Comparison of ENCODE assay signal across 28 cellular contexts in genomic region chr5:131845828-131846227, GRCh38. TPM values are rescaled to one million over a fixed set of nuclear protein-coding genes. Genes with fewer than 3 reads are reported as not detected.
DNase-seq lines count a peak whose midpoint lies in the region; ATAC-seq, FAIRE-seq and TF ChIP-seq lines count a peak whose summit lies in the region.
"Had no signal": no experiment of that assay in that cellular context is flagged by ENCODE, and none has a peak within 500 bp of the region (broad histone marks: within the 10 kb centered on the region; RNA-seq: fewer than 3 reads in every experiment).

No MANE protein-coding gene starts in this region.

- DNase-seq in GM18507 (ENCODE audit: extremely low spot score, insufficient read length, low read depth), result no peak
- no peak for DNase-seq in HCT116 (ENCODE audit: low read depth, low spot score)
- DNase-seq in Kasumi-1 (lab: John Stamatoyannopoulos, UW), result peak; percentile 3 to 6
- DNase-seq in WTC11 (ENCODE audit: low spot score), result no peak
- DNase-seq in left ventricle myocardium inferior, result no peak
- DNase-seq in activated gamma-delta T cell (lab: John Stamatoyannopoulos, UW), result no peak
- no peak for DNase-seq in NCI-H187 treated with DMSO at 0.1 percent for 48 hours (lab: John Stamatoyannopoulos, UW)
- DNase-seq: 8988T; ACHN; BE2C; C1 segment of cervical spinal cord; CD4-positive, alpha-beta memory T cell; CD4-positive, CD25-positive, alpha-beta regulatory T cell; CD8-positive, alpha-beta memory T cell; COR-L47; DMS 273 treated with DMSO at 0.1 percent for 48 hours; DMS153; DMS53; DMS79; DND-41; EL; GDM1 had no signal

- TF ChIP-seq RAD21 in HCT116 (IDR thresholded peaks at IDR 0.05; ENCODE audit: low read depth), result no peak

- no peaks in the 10 kb centered on the region for H3K79me2 ChIP-seq in HCT116 (ENCODE audit: insufficient read depth, low read length)

- TF ChIP-seq POLR2A in HCT116 (IDR thresholded peaks at IDR 0.05; ENCODE audit: borderline replicate concordance, extremely low read depth, insufficient read depth, insufficient read length), result no peak

- no peak overlapping the region for H3K4me3 Mint-ChIP-seq in WTC11
- H3K4me3 Mint-ChIP-seq: CD14-positive monocyte; CD4-positive, alpha-beta memory T cell; CD4-positive, CD25-positive, alpha-beta regulatory T cell; CD8-positive, alpha-beta memory T cell had no signal

- H3K36me3 ChIP-seq in HCT116 (ENCODE audit: control insufficient read depth in 1 of 2, insufficient read depth in 2 of 2, low read length in 2 of 2) (no peaks in the 10 kb centered on the region), left ventricle myocardium inferior (no peaks in the 10 kb centered on the region)
- H3K36me3 ChIP-seq: BE2C, BLaER1 had no signal

- no peak overlapping the region for H3K9ac ChIP-seq in HCT116 (ENCODE audit: low read length)
- H3K9ac ChIP-seq: BLaER1 had no signal

- POLR2A ChIA-PET in HCT116 (lab: Charles Lee) (no interaction called here), WTC11 (lab: Charles Lee) (no interaction called here)

- peaks cover 51% of the 10 kb centered on the region for H3K36me3 Mint-ChIP-seq in WTC11
- H3K36me3 Mint-ChIP-seq: CD14-positive monocyte had no signal

- CTCF ChIA-PET in HCT116 (lab: Charles Lee) (no interaction called here), WTC11 (lab: Charles Lee) (no interaction called here)

- H3K4me2 ChIP-seq in HCT116 (ENCODE audit: low read length), result no peak overlapping the region
- H3K4me2 ChIP-seq: BLaER1 had no signal

- H3K4me1 ChIP-seq in HCT116 (ENCODE audit: control insufficient read depth in 1 of 2, insufficient read depth in 2 of 2, low read length in 2 of 2), result no peaks in the 10 kb centered on the region
- no peaks in the 10 kb centered on the region for H3K4me1 ChIP-seq in left ventricle myocardium inferior
- H3K4me1 ChIP-seq: BE2C, BLaER1 had no signal

- intact Hi-C loops in HCT116 (cut with micrococcal nuclease) (no loop called here), left ventricle myocardium inferior (cut with micrococcal nuclease) (no loop called here)

- H3K27ac Mint-ChIP-seq in WTC11, result no peak overlapping the region
- H3K27ac Mint-ChIP-seq: CD14-positive monocyte; CD4-positive, alpha-beta memory T cell; CD4-positive, CD25-positive, alpha-beta regulatory T cell; CD8-positive, alpha-beta memory T cell had no signal

- H3K4me3 ChIP-seq in HCT116 (replicated peaks in 1 of 2; ENCODE audit: low read depth in 1 of 2, low read length in 2 of 2) (no peak overlapping the region), left ventricle myocardium inferior (no peak overlapping the region)
- H3K4me3 ChIP-seq: BLaER1, GM12878 had no signal

- FAIRE-seq in GM18507 (lab: Jason Lieb, UNC), result peak; percentile 33
- FAIRE-seq: GM12878, GM12892, GM19239 had no signal

- peaks cover 79% of the 10 kb centered on the region for H3K9me3 Mint-ChIP-seq in WTC11

- H3K9me3 ChIP-seq in HCT116 (ENCODE audit: control insufficient read depth in 1 of 2, insufficient read depth in 1 of 2, low read depth in 1 of 2, low read length in 2 of 2), result peaks cover 0 to 13% of the 10 kb centered on the region in 2 experiments; a peak in 2 of 4 replicates
- peaks cover 56% of the 10 kb centered on the region for H3K9me3 ChIP-seq in left ventricle myocardium inferior (replicated peaks)

- no peaks in the 10 kb centered on the region for H3K9me2 ChIP-seq in HCT116 (ENCODE audit: insufficient read depth)

- H2AFZ ChIP-seq in HCT116 (ENCODE audit: low read depth, low read length, poor library complexity, severe bottlenecking), result no peak overlapping the region

- ATAC-seq in HCT116, result no peak
- ATAC-seq in WTC11, result no peak
- ATAC-seq in GM21526 (IDR thresholded peaks at IDR 0.05; ENCODE audit: low FRiP score, unreplicated experiment), result no peak
- ATAC-seq: GM12878 had no signal

- peaks cover 3% of the 10 kb centered on the region; the same call in 1 of the 2 replicates for H3K27me3 Mint-ChIP-seq in WTC11 (ENCODE audit: low read depth)
- H3K27me3 Mint-ChIP-seq: CD4-positive, alpha-beta memory T cell had no signal

- TF ChIP-seq CTCF in HCT116 (IDR thresholded peaks at IDR 0.05 in 2 of 3, conservative IDR thresholded peaks at IDR 0.05 in 1 of 3; ENCODE audit: borderline replicate concordance in 1 of 3, insufficient read depth in 1 of 3, low read depth in 2 of 3, low read length in 2 of 3) (no peak), WTC11 (IDR thresholded peaks at IDR 0.05) (no peak), left ventricle myocardium inferior (IDR thresholded peaks at IDR 0.05; ENCODE audit: borderline replicate concordance) (no peak)

- no TSS peak for BruUV-seq in HCT116 (replicated peaks; lab: Mats Ljungman, UMichigan)

- no peaks in the 10 kb centered on the region for H3K27me3 ChIP-seq in HCT116 (ENCODE audit: insufficient read depth, low read length)
- H3K27me3 ChIP-seq in left ventricle myocardium inferior (ENCODE audit: low read depth), result no peaks in the 10 kb centered on the region
- H3K27me3 ChIP-seq: BE2C, BLaER1 had no signal

- H3K27ac ChIP-seq in HCT116 (ENCODE audit: low read depth, low read length), result no peak overlapping the region
- no peak overlapping the region for H3K27ac ChIP-seq in left ventricle myocardium inferior (replicated peaks)
- H3K27ac ChIP-seq: BLaER1 had no signal

- H3K4me1 Mint-ChIP-seq in WTC11, result no peaks in the 10 kb centered on the region
- H3K4me1 Mint-ChIP-seq: CD14-positive monocyte; CD4-positive, alpha-beta memory T cell; CD4-positive, CD25-positive, alpha-beta regulatory T cell; CD8-positive, alpha-beta memory T cell had no signal

- H4K20me1 ChIP-seq in HCT116 (ENCODE audit: insufficient read depth), result no peaks in the 10 kb centered on the region
- H4K20me1 ChIP-seq: BLaER1 had no signal

- RAD21 ChIA-PET in HCT116 (lab: Charles Lee; ENCODE audit: low non-redundant PET in 1 of 2, low total read pairs in 2 of 2, uncharacterized antibody in 2 of 2, unreplicated experiment in 2 of 2), result no interaction called here

TF ChIP-seq in HCT116, 20 proteins besides CTCF, POLR2A, EP300 and RAD21:
- TF ChIP-seq CBX3 (IDR thresholded peaks at IDR 0.05; ENCODE audit: low read depth), result 0 out of 2 replicates have a peak, but pooled peaks have one; percentile 20
- TF ChIP-seq TCF7L2 (IDR thresholded peaks at IDR 0.05; ENCODE audit: borderline replicate concordance, extremely low read depth, insufficient read depth, insufficient read length), result no peak

TF ChIP-seq in WTC11, 78 proteins besides CTCF, POLR2A, EP300 and RAD21:
- no peak for TF ChIP-seq ZNF138 (CRISPR knock-in tag; conservative IDR thresholded peaks at IDR 0.05)
- TF ChIP-seq ZNF317 (CRISPR knock-in tag; IDR thresholded peaks at IDR 0.05; ENCODE audit: borderline replicate concordance, low read depth), result peak; percentile 77

RNA-seq across cellular contexts. Expression of gene FNIP1, which starts 49.0 kb away (rescaled TPM):
- total RNA-seq in HCT116 (2021; ENCODE audit: unreplicated experiment), result 16.4 TPM
- 3.5 and 5.1 TPM in 2 replicates for polyA plus RNA-seq in HCT116 (2012)
- total RNA-seq in WTC11 (2021), result 17.2 to 20.0 TPM (median 19.0 TPM) in 3 replicates
- total RNA-seq in left ventricle myocardium inferior, result 30.6 TPM

Comparison
In these comparisons a context has a peak if more than half of its experiments do, and no peak if none do; other contexts are left out.
1. DNase-seq: peak in Kasumi-1 (2 of 2); none in GM18507 (single experiment), HCT116 (single experiment), WTC11 (single experiment), left ventricle myocardium inferior (single experiment), activated gamma-delta T cell (single experiment) and NCI-H187 treated with DMSO at 0.1 percent for 48 hours (single experiment).